In genomic region chr19:55605637-55606470, GRCh38 we compare ENCODE assay signal across 8 cellular contexts. TPM values are rescaled to one million over a fixed set of nuclear protein-coding genes. Genes with fewer than 3 reads are reported as not detected.
DNase-seq lines count a peak whose midpoint lies in the region; ATAC-seq and TF ChIP-seq lines count a peak whose summit lies in the region.

TSS of gene ZNF865 (plus strand) at chr19:55605647. CDS start at chr19:55613619, 7,972 bp downstream.

- CTCF ChIA-PET in AG04450 (lab: Charles Lee) = interaction anchor here (0.5 to 3.8 kb wide), 25 partner anchors 10 to 465 kb away, joined by 3 to 29 read pairs (median 5); partner anchors contain the start of gene ZNF784
- CTCF ChIA-PET in activated CD8-positive, alpha-beta memory T cell treated with anti-CD3 and anti-CD28 coated beads, Interleukin-2, amount 10 ng/mL, durations not matched to agents 7 days and 5 days (lab: Charles Lee) = interaction anchor here (0.6 to 4.2 kb wide), 28 partner anchors 9 to 465 kb away, joined by 3 to 44 read pairs (median 4); partner anchors contain the start of genes ISOC2, U2AF2, ZNF579 and ZNF628

- POLR2A ChIA-PET in AG04450 (lab: Yijun Ruan, JAX) = interaction anchor here (0.9 to 1.2 kb wide), 4 partner anchors 19 to 144 kb away, joined by 3 to 4 read pairs (median 4); partner anchors contain the start of genes ISOC2 and ZNF784

- H3K4me3 Mint-ChIP-seq in activated CD8-positive, alpha-beta memory T cell treated with anti-CD3 and anti-CD28 coated beads, Interleukin-2, amount 10 ng/mL, durations not matched to agents 7 days and 5 days = peak within 1 kb of the TSS; percentile 92

- no peaks in the 10 kb centered on the region for H3K27me3 ChIP-seq in AG04450 (ENCODE audit: control insufficient read depth, insufficient read depth, low read length)

- DNase-seq in AG04450 (ENCODE audit: low read depth, low spot score) = peak; percentile 67
- DNase-seq in HS-5 (ENCODE audit: low read depth) = peak; percentile 61
- DNase-seq in NOMO-1 (lab: John Stamatoyannopoulos, UW; ENCODE audit: unreplicated experiment in 2 of 2) = peak; percentile 67 to 75
- DNase-seq in activated CD8-positive, alpha-beta memory T cell treated with anti-CD3 and anti-CD28 coated beads, Interleukin-2, amount 10 ng/mL, durations not matched to agents 7 days and 5 days = peak; percentile 83
- peak; percentile 92 for DNase-seq in epidermal melanocyte (ENCODE audit: insufficient read length, low spot score)
- DNase-seq in midbrain (lab: John Stamatoyannopoulos, UW) = peak; percentile 62
- peak; percentile 53 to 55 for DNase-seq in stimulated activated CD8-positive, alpha-beta memory T cell treated with anti-CD3 and anti-CD28 coated beads, Interleukin-2, amount 100 ng/mL, for 1 hour (ENCODE audit: low read depth in 2 of 2)

- no peaks in the 10 kb centered on the region for H3K9me3 Mint-ChIP-seq in activated CD8-positive, alpha-beta memory T cell treated with anti-CD3 and anti-CD28 coated beads, Interleukin-2, amount 10 ng/mL, durations not matched to agents 7 days and 5 days (ENCODE audit: low read depth)

- H3K36me3 Mint-ChIP-seq in activated CD8-positive, alpha-beta memory T cell treated with anti-CD3 and anti-CD28 coated beads, Interleukin-2, amount 10 ng/mL, durations not matched to agents 7 days and 5 days = peaks cover 25% of the 10 kb centered on the region

- H3K27me3 Mint-ChIP-seq in activated CD8-positive, alpha-beta memory T cell treated with anti-CD3 and anti-CD28 coated beads, Interleukin-2, amount 10 ng/mL, durations not matched to agents 7 days and 5 days = no peaks in the 10 kb centered on the region

- H3K9me3 ChIP-seq in AG04450 (ENCODE audit: control insufficient read depth, insufficient read depth, low read length) = peaks cover 18% of the 10 kb centered on the region

- H3K4me1 Mint-ChIP-seq in activated CD8-positive, alpha-beta memory T cell treated with anti-CD3 and anti-CD28 coated beads, Interleukin-2, amount 10 ng/mL, durations not matched to agents 7 days and 5 days = peaks cover 50% of the 10 kb centered on the region

- peak within 1 kb of the TSS; percentile 89 for H3K27ac ChIP-seq in AG04450 (ENCODE audit: low read depth, low read length)

- H3K4me3 ChIP-seq in AG04450 (ENCODE audit: low read depth, low read length) = peak within 1 kb of the TSS; percentile 73

- H3K27ac Mint-ChIP-seq in activated CD8-positive, alpha-beta memory T cell treated with anti-CD3 and anti-CD28 coated beads, Interleukin-2, amount 10 ng/mL, durations not matched to agents 7 days and 5 days = peak within 1 kb of the TSS; percentile 95

- peak; percentile 92 for TF ChIP-seq CTCF in AG04450 (IDR thresholded peaks at IDR 0.05; ENCODE audit: low read depth, low read length)

- ATAC-seq in GM18868 (IDR thresholded peaks at IDR 0.05; ENCODE audit: unreplicated experiment) = peak; percentile 34
- ATAC-seq in activated CD8-positive, alpha-beta memory T cell treated with anti-CD3 and anti-CD28 coated beads, Interleukin-2, amount 10 ng/mL, durations not matched to agents 7 days and 5 days = peak; percentile 34

RNA-seq across cellular contexts. Expression of gene ZNF865, which starts in this region (rescaled TPM):
- polyA plus RNA-seq in AG04450 (2011; rRNA removed) = 0.88 and 1.4 TPM in 2 replicates
- 1.4 and 1.7 TPM in 2 replicates for polyA minus RNA-seq in AG04450 (2011; rRNA and poly(A)+ RNA removed)
- 10 to 100 TPM; 14.4 to 16.7 TPM for total RNA-seq in activated CD8-positive, alpha-beta memory T cell treated with anti-CD3 and anti-CD28 coated beads, Interleukin-2, amount 10 ng/mL, durations not matched to agents 7 days and 5 days

Comparison
In these comparisons a context has a peak if more than half of its experiments do, and no peak if none do; other contexts are left out.
1. Peak in every context shown above with its lines: DNase-seq, ATAC-seq, H3K4me3 ChIP-seq and H3K27ac ChIP-seq.